Comparison of ENCODE assay signal across 28 cellular contexts in the genomic region with DNA sequence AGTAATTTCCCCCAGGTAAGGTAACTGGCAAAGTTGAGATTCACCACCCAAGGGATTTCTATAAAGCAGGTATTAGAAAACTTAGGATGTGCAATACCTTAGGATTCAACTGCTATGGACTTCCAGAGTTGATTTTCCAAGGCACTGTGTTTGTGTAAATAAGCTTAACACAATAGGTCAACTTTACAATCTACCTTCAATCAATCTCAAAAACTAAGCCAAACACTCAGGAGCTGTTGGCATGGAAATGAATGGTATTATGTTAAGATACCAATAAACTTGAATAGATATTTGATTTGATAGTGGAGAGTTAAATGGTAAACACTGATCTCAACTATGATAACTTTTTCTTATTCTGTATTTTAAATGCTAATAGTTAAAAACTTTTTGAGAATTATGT. TPM values are rescaled to one million over a fixed set of nuclear protein-coding genes. Genes with fewer than 3 reads are reported as not detected.
"Had no signal": no experiment of that assay in that cellular context is flagged by ENCODE, and none has a peak within 500 bp of the region (broad histone marks: within the 10 kb centered on the region; RNA-seq: fewer than 3 reads in every experiment).

No MANE protein-coding gene starts in this region.

- H3K27ac ChIP-seq: adrenal gland, body of pancreas, coronary artery, Peyer's patch, SJSA1 had no signal

- ATAC-seq: activated naive CD4-positive, alpha-beta T cell treated with anti-CD3 and anti-CD28 coated beads, Interleukin-2, amount 50 U/mL, for 72 hours; activated T-cell treated with anti-CD3 and anti-CD28 coated beads, Interleukin-2, amount 50 U/mL, for 4 hours had no signal

- H3K9me3 ChIP-seq: adrenal gland, body of pancreas, breast epithelium, Peyer's patch, SJSA1, SK-N-SH had no signal

- DNase-seq: activated CD4-positive, alpha-beta memory T cell treated with anti-CD3 and anti-CD28 coated beads for 36 hours; activated CD4-positive, alpha-beta T cell treated with anti-CD3 and anti-CD28 coated beads for 4 hours; activated CD4-positive, alpha-beta T cell treated with anti-CD3 and anti-CD28 coated beads, Interleukin-2, amount 50 U/mL, for 1 hour; activated CD4-positive, CD25-positive, alpha-beta regulatory T cell treated with anti-CD3 and anti-CD28 coated beads, Interleukin-2, amount 50 U/mL, for 72 hours; activated CD8-positive, alpha-beta memory T cell treated with anti-CD3 and anti-CD28 coated beads, Interleukin-2, amount 50 U/mL, for 4 hours; activated gamma-delta T cell treated with Interleukin-2 at 50 U/mL for 16 hours; activated naive CD4-positive, alpha-beta T cell treated with anti-CD3 and anti-CD28 coated beads for 36 hours; activated T-cell treated with anti-CD3 and anti-CD28 coated beads for 4 hours; activated T-cell treated with anti-CD3 and anti-CD28 coated beads, Interleukin-2, amount 50 U/mL, for 4 hours; adrenal gland; NCI-H1105; NCI-H1417 treated with DMSO at 0.1 percent for 48 hours; NCI-H1930; NCI-H2081 treated with DMSO at 0.1 percent for 48 hours; NCI-H446; NCI-H524 treated with DMSO at 0.1 percent for 48 hours; NCI-H774; Peyer's patch; RPMI8226; SK-N-SH had no signal

- H3K9ac ChIP-seq: SK-N-SH had no signal

- H3K27me3 ChIP-seq: breast epithelium, Peyer's patch had no signal

- H3K36me3 ChIP-seq: adrenal gland, breast epithelium, Peyer's patch, SJSA1 had no signal

- H3K4me3 ChIP-seq: adrenal gland, body of pancreas, SJSA1 had no signal

- H3K4me1 ChIP-seq: adrenal gland, Peyer's patch, SJSA1 had no signal

- FAIRE-seq: astrocyte, TTC549 had no signal

RNA-seq across cellular contexts. Expression of a gene that starts 0.8 kb away (rescaled TPM):
- total RNA-seq: activated CD4-positive, alpha-beta memory T cell treated with anti-CD3 and anti-CD28 coated beads for 36 hours; activated naive CD4-positive, alpha-beta T cell treated with anti-CD3 and anti-CD28 coated beads for 36 hours; activated naive CD4-positive, alpha-beta T cell treated with anti-CD3 and anti-CD28 coated beads, Interleukin-2, amount 50 U/mL, for 72 hours; activated T-cell treated with anti-CD3 and anti-CD28 coated beads, Interleukin-2, amount 50 U/mL, for 4 hours; activated T-helper 1 cell treated with anti-CD3 and anti-CD28 coated beads, Interleukin-12 subunit alpha, Interleukin-12 subunit beta, Interleukin-2, Interleukin-4 antibody, amounts not matched to agents 30 ng/mL and 10 ng/mL and 1 ng/mL, durations not matched to agents 14 hours and 24 hours and 36 hours had no signal
